Comparison of ENCODE assay signal across 1 cellular context in genomic region chr2:196314780-196315179, GRCh38.
TF ChIP-seq lines count a peak whose summit lies in the region.

No MANE protein-coding gene starts in this region.

TF ChIP-seq in GM23338, 12 proteins besides CTCF, POLR2A, EP300 and RAD21 (continued from another document):
- no peak for TF ChIP-seq ZNF462 (CRISPR knock-in tag; IDR thresholded peaks at IDR 0.05)
